20 cellular contexts compared by ENCODE assay signal in the genomic region with DNA sequence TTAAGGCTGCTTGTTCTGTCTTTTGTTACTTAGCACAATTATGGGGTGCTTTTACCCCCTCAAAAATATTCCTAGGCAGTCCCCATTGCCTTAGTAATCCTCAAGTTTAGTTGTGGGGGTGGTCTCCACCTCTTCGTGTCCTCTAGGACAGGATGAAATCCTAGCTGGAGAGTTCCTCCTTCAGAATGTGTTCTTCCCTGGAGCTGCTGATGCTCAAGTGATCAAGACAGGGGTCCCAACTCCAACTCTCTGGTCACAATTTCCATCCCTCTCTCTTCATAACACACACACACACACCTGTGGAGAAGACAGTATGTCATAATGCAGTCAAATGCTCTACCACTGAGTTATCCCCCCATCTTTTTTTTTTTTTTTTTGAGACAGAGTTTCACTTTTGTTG.
DNase-seq lines count a peak whose midpoint lies in the region; ATAC-seq, FAIRE-seq and TF ChIP-seq lines count a peak whose summit lies in the region.
"Had no signal": no experiment of that assay in that cellular context is flagged by ENCODE, and none has a peak within 500 bp of the region (broad histone marks: within the 10 kb centered on the region; RNA-seq: fewer than 3 reads in every experiment).

No MANE protein-coding gene starts in this region.

- H2AFZ ChIP-seq in ACC112 (ENCODE audit: low read length, unreplicated experiment) (no peak overlapping the region), IMR-90 (replicated peaks; ENCODE audit: low read length, poor library complexity) (no peak overlapping the region)
- H2AFZ ChIP-seq: GM23338 had no signal

- no peak overlapping the region for H3K4ac ChIP-seq in IMR-90 (ENCODE audit: low read depth, low read length)

- H3K36me3 Mint-ChIP-seq in chondrocyte (ENCODE audit: low read depth), result peaks cover 6% of the 10 kb centered on the region
- H3K36me3 Mint-ChIP-seq in T-helper 2 cell treated with Interferon-gamma antibody and Interleukin-4, amounts not matched to agents 5 μg/mL and 100 μg/mL, for 36 hours (ENCODE audit: low read depth), result peaks cover 10% of the 10 kb centered on the region

- H3K4me3 Mint-ChIP-seq in chondrocyte (ENCODE audit: unreplicated experiment), result no peak overlapping the region
- H3K4me3 Mint-ChIP-seq in T-helper 2 cell treated with Interferon-gamma antibody and Interleukin-4, amounts not matched to agents 5 μg/mL and 100 μg/mL, for 36 hours, result no peak overlapping the region
- H3K4me3 Mint-ChIP-seq: B cell; CD8-positive, alpha-beta T cell; GM23338 had no signal

- H3K4me2 ChIP-seq in IMR-90 (ENCODE audit: low read depth, low read length) (no peak overlapping the region), skeletal muscle satellite cell (ENCODE audit: low read length) (no peak overlapping the region)
- H3K4me2 ChIP-seq: BLaER1 treated with 17β-estradiol and CSF1 and Interleukin-3, amounts not matched to agents 10 nM and 100 nM; GM23338 had no signal

- POLR2A ChIA-PET in IMR-90 (lab: Charles Lee; ENCODE audit: unreplicated experiment), result no interaction called here

- H3K9ac ChIP-seq in IMR-90 (ENCODE audit: low read depth, low read length) (no peak overlapping the region), skeletal muscle satellite cell (ENCODE audit: low read depth, low read length) (peak overlapping the region; percentile 31)
- H3K9ac ChIP-seq: BLaER1 treated with 17β-estradiol and CSF1 and Interleukin-3, amounts not matched to agents 10 nM and 100 nM had no signal

- ATAC-seq in IMR-90 (ENCODE audit: low read depth), result no peak
- ATAC-seq: CD8-positive, alpha-beta T cell; GM12878; GM23338 had no signal

- no TSS peak for BruUV-seq in IMR-90 (replicated peaks; lab: Mats Ljungman, UMichigan)

- H2BK15ac ChIP-seq in IMR-90 (ENCODE audit: low read depth, low read length), result no peak overlapping the region

- peaks cover 0 to 6% of the 10 kb centered on the region in 2 experiments; a peak in 1 of 4 replicates for H3K79me1 ChIP-seq in IMR-90 (ENCODE audit: low read depth in 1 of 2, low read length in 2 of 2)

- CTCF ChIA-PET in IMR-90 (lab: Yijun Ruan, JAX), result interaction anchor here (0.5 to 2.0 kb wide), 5 partner anchors 8 to 471 kb away, joined by 3 to 9 read pairs (median 4); no protein-coding TSS in a partner anchor

- no peaks in the 10 kb centered on the region for H3K79me2 ChIP-seq in ACC112 (ENCODE audit: control insufficient read depth, insufficient read depth, low read length, unreplicated experiment)

- H2BK120ac ChIP-seq in IMR-90 (ENCODE audit: low read depth, low read length), result peak overlapping the region; percentile 20; the same call in 1 of the 2 replicates

- no peak overlapping the region for H3K14ac ChIP-seq in IMR-90 (replicated peaks; ENCODE audit: low read depth, low read length)

- intact Hi-C loops in IMR-90 (cut with micrococcal nuclease), result loop anchor here (2.0 to 5.0 kb wide), 3 partner anchors 59 to 470 kb away; no protein-coding TSS in a partner anchor

- WGBS in IMR-90 (ENCODE audit: extremely low coverage in 2 of 2, insufficient read length in 1 of 2), 2 experiments, result no CpG with 5 or more reads among the region's 1 CpG

- no peak overlapping the region for H2AK9ac ChIP-seq in IMR-90 (replicated peaks; ENCODE audit: low read depth, low read length, poor library complexity)

- H3K27ac ChIP-seq in ACC112 (ENCODE audit: low read depth, low read length), result 0 out of 2 replicates have a peak overlapping the region, but pooled peaks have one; percentile 41
- no peak overlapping the region for H3K27ac ChIP-seq in IMR-90 (ENCODE audit: insufficient read depth, low read length)
- H3K27ac ChIP-seq: BLaER1 treated with 17β-estradiol and CSF1 and Interleukin-3, amounts not matched to agents 10 nM and 100 nM; HL-60 had no signal

- H3K9me3 Mint-ChIP-seq in chondrocyte (ENCODE audit: low read depth), result no peaks in the 10 kb centered on the region
- peaks cover 6% of the 10 kb centered on the region for H3K9me3 Mint-ChIP-seq in T-helper 2 cell treated with Interferon-gamma antibody and Interleukin-4, amounts not matched to agents 5 μg/mL and 100 μg/mL, for 36 hours
- H3K9me3 Mint-ChIP-seq: GM23338 had no signal

- peak overlapping the region; percentile 5 for H2BK5ac ChIP-seq in IMR-90 (ENCODE audit: low read depth, low read length, poor library complexity, severe bottlenecking)

- no peak overlapping the region for H3K23ac ChIP-seq in IMR-90 (ENCODE audit: low read depth, low read length)

- TF ChIP-seq RAD21 in IMR-90 (IDR thresholded peaks at IDR 0.05; ENCODE audit: low read length), result no peak

- peak overlapping the region; percentile 29; the same call in 1 of the 2 replicates for H2AK5ac ChIP-seq in IMR-90 (ENCODE audit: low read depth, low read length)

- H3K27ac Mint-ChIP-seq in chondrocyte (ENCODE audit: unreplicated experiment), result peak overlapping the region; percentile 27
- H3K27ac Mint-ChIP-seq in T-helper 2 cell treated with Interferon-gamma antibody and Interleukin-4, amounts not matched to agents 5 μg/mL and 100 μg/mL, for 36 hours, result no peak overlapping the region
- H3K27ac Mint-ChIP-seq: B cell; CD8-positive, alpha-beta T cell; GM23338 had no signal

- H2BK20ac ChIP-seq in IMR-90 (ENCODE audit: low read depth, low read length), result no peak overlapping the region

- FAIRE-seq in RCC 7860 (lab: Jason Lieb, UNC), result no peak
- FAIRE-seq: GM12878, GM19239, H54 had no signal

- H4K91ac ChIP-seq in IMR-90 (ENCODE audit: insufficient read depth, low read depth, low read length), result 0 out of 2 replicates have a peak overlapping the region, but pooled peaks have one; percentile 2

- no peak overlapping the region for H3K4me3 ChIP-seq in ACC112 (ENCODE audit: low read depth, low read length)
- H3K4me3 ChIP-seq in IMR-90 (ENCODE audit: insufficient read depth, low read depth, low read length), result no peak overlapping the region
- no peak overlapping the region for H3K4me3 ChIP-seq in skeletal muscle satellite cell (ENCODE audit: low read length)
- H3K4me3 ChIP-seq: BLaER1 treated with 17β-estradiol and CSF1 and Interleukin-3, amounts not matched to agents 10 nM and 100 nM; GM12878; GM23338 had no signal

- H3K56ac ChIP-seq in IMR-90 (ENCODE audit: extremely low read depth, insufficient read depth, low read length), result no peak overlapping the region

- 0 out of 2 replicates have a peak overlapping the region, but pooled peaks have one; percentile 15 for H3K18ac ChIP-seq in IMR-90 (ENCODE audit: low read depth, low read length)

- no peak for DNase-seq in IMR-90
- no peak for DNase-seq in chondrocyte (ENCODE audit: low spot score)
- DNase-seq in NCI-H2196 treated with DMSO at 0.1 percent for 48 hours (lab: John Stamatoyannopoulos, UW; ENCODE audit: unreplicated experiment), result no peak
- no peak for DNase-seq in T-helper 2 cell treated with Interferon-gamma antibody and Interleukin-4, amounts not matched to agents 5 μg/mL and 100 μg/mL, for 36 hours (ENCODE audit: low spot score)
- DNase-seq in RCC 7860 (ENCODE audit: low spot score), result no peak
- DNase-seq: 8988T; Calu3; CD8-positive, alpha-beta T cell; DND-41; EL; HCEC 1CT had no signal

- H3K9me1 ChIP-seq in IMR-90 (ENCODE audit: insufficient read depth, low read length), result peaks cover 7% of the 10 kb centered on the region

- H4K5ac ChIP-seq in IMR-90 (ENCODE audit: low read depth, low read length), result no peak overlapping the region

- in situ Hi-C loops in IMR-90 (cut with MboI; ENCODE audit: low sequenced_read_pairs), result loop anchor here (10.0 kb wide), 1 partner anchor 453 kb away; no protein-coding TSS in a partner anchor

- dilution Hi-C loops in IMR-90 (cut with HindIII; ENCODE audit: low sequenced_read_pairs, unreplicated experiment), result no loop called here

- H3K4me1 ChIP-seq in ACC112 (ENCODE audit: control insufficient read depth, insufficient read depth, low read length, unreplicated experiment) (peaks cover 26% of the 10 kb centered on the region), IMR-90 (ENCODE audit: control insufficient read depth, insufficient read depth, low read length) (peaks cover 15% of the 10 kb centered on the region), skeletal muscle satellite cell (ENCODE audit: control insufficient read depth, insufficient read depth, low read length) (peaks cover 31% of the 10 kb centered on the region)

- TF ChIP-seq POLR2A in IMR-90 (IDR thresholded peaks at IDR 0.05; ENCODE audit: low read depth, low read length), result no peak

- no peaks in the 10 kb centered on the region for H4K20me1 ChIP-seq in IMR-90 (ENCODE audit: insufficient read depth, low read length)
- H4K20me1 ChIP-seq: BLaER1 treated with 17β-estradiol and CSF1 and Interleukin-3, amounts not matched to agents 10 nM and 100 nM had no signal

- H3K27me3 Mint-ChIP-seq in chondrocyte (ENCODE audit: low read depth), result no peaks in the 10 kb centered on the region
- no peaks in the 10 kb centered on the region for H3K27me3 Mint-ChIP-seq in T-helper 2 cell treated with Interferon-gamma antibody and Interleukin-4, amounts not matched to agents 5 μg/mL and 100 μg/mL, for 36 hours (ENCODE audit: low read depth)
- H3K27me3 Mint-ChIP-seq: B cell had no signal

- H3K36me3 ChIP-seq in ACC112 (ENCODE audit: insufficient read depth, low read length), result no peaks in the 10 kb centered on the region
- peaks cover 3% of the 10 kb centered on the region for H3K36me3 ChIP-seq in IMR-90 (ENCODE audit: control insufficient read depth, insufficient read depth, low read length)
- H3K36me3 ChIP-seq in skeletal muscle satellite cell (ENCODE audit: insufficient read depth, low read length), result no peaks in the 10 kb centered on the region

- no peaks in the 10 kb centered on the region for H3K27me3 ChIP-seq in ACC112 (ENCODE audit: insufficient read depth, low read length)
- H3K27me3 ChIP-seq in IMR-90 (ENCODE audit: control insufficient read depth, insufficient read depth, low read length), result no peaks in the 10 kb centered on the region
- no peaks in the 10 kb centered on the region for H3K27me3 ChIP-seq in skeletal muscle satellite cell (ENCODE audit: control insufficient read depth, insufficient read depth, low read length)
- H3K27me3 ChIP-seq: BLaER1 treated with 17β-estradiol and CSF1 and Interleukin-3, amounts not matched to agents 10 nM and 100 nM had no signal

- TF ChIP-seq CTCF in IMR-90 (conservative IDR thresholded peaks at IDR 0.05; ENCODE audit: low read depth, low read length) (no peak), chondrocyte (IDR thresholded peaks at IDR 0.05) (no peak)

- H3K9me3 ChIP-seq in IMR-90 (ENCODE audit: control insufficient read depth, insufficient read depth, low read length), result no peaks in the 10 kb centered on the region
- no peaks in the 10 kb centered on the region for H3K9me3 ChIP-seq in skeletal muscle satellite cell (replicated peaks; ENCODE audit: low read length)

- H3K4me1 Mint-ChIP-seq in chondrocyte (ENCODE audit: low read depth), result peaks cover 54% of the 10 kb centered on the region
- peaks cover 38% of the 10 kb centered on the region for H3K4me1 Mint-ChIP-seq in T-helper 2 cell treated with Interferon-gamma antibody and Interleukin-4, amounts not matched to agents 5 μg/mL and 100 μg/mL, for 36 hours (ENCODE audit: low read depth)

- no peak overlapping the region for H4K8ac ChIP-seq in IMR-90 (ENCODE audit: low read depth in 2 of 2, low read length in 2 of 2)

TF ChIP-seq in IMR-90, 13 proteins besides CTCF, POLR2A, EP300 and RAD21 (continues in another document):
- TF ChIP-seq MAFK (IDR thresholded peaks at IDR 0.05; ENCODE audit: low read depth, low read length) (no peak), RFX5 (IDR thresholded peaks at IDR 0.05; ENCODE audit: low read depth, low read length) (no peak), MXI1 (IDR thresholded peaks at IDR 0.05; ENCODE audit: borderline replicate concordance, low read depth, low read length) (no peak)
